ENCODE assay signal across 18 cellular contexts in the genomic region with DNA sequence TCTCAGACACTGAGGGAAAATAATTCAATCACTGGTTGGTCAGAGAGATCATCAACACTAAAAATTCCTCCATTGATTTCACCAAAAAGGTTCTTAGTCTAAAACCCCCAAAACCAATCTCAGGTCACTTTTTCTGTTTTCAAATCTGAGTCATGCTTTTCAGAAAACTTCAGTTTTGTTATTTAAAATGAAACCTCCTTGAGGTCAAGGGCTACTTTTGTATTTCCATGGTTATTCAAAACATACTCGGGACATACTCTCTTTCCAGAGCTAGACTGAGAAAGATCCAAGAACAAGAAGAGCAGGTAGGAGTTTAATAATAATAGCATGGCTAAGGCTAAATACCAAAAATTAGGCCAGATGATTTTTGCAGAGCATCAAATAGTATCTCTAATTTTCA.
A peak's percentile ranks its signal among the peaks of the same experiment; 100 is the strongest.
DNase-seq lines count a peak whose midpoint lies in the region; ATAC-seq and TF ChIP-seq lines count a peak whose summit lies in the region.
"Had no signal": no experiment of that assay in that cellular context is flagged by ENCODE, and none has a peak within 500 bp of the region (broad histone marks: within the 10 kb centered on the region; RNA-seq: fewer than 3 reads in every experiment).

No MANE protein-coding gene starts in this region.

- H3K4me3 ChIP-seq in OCI-LY3 (ENCODE audit: low read length) (no peak overlapping the region), sigmoid colon (no peak overlapping the region)
- H3K4me3 ChIP-seq: Peyer's patch, SK-N-MC had no signal

- 84 to 92% methylated on average over 1 of the region's 1 CpG for WGBS in sigmoid colon, 2 donors

- H4K20me1 ChIP-seq in OCI-LY3 (ENCODE audit: insufficient read depth, low read length): no peaks in the 10 kb centered on the region

- TF ChIP-seq EP300 in sigmoid colon (IDR thresholded peaks at IDR 0.05): no peak

- peaks cover 14% of the 10 kb centered on the region for H3K27me3 ChIP-seq in OCI-LY3 (ENCODE audit: low read depth, low read length)
- H3K27me3 ChIP-seq in sigmoid colon: no peaks in the 10 kb centered on the region
- H3K27me3 ChIP-seq: Peyer's patch had no signal

- TF ChIP-seq CTCF in OCI-LY3 (IDR thresholded peaks at IDR 0.05; ENCODE audit: low read depth, low read length) (no peak), sigmoid colon (IDR thresholded peaks at IDR 0.05) (no peak)

- intact Hi-C loops in sigmoid colon (cut with DNase I): no loop called here

- H2AFZ ChIP-seq in OCI-LY3 (ENCODE audit: low read depth, low read length): no peak overlapping the region

- H3K4me2 ChIP-seq in OCI-LY3 (ENCODE audit: low read length): peak overlapping the region; percentile 52

- H3K4me1 ChIP-seq in OCI-LY3 (ENCODE audit: low read length) (peaks cover 71% of the 10 kb centered on the region), sigmoid colon (no peaks in the 10 kb centered on the region)
- H3K4me1 ChIP-seq: Peyer's patch had no signal

- no peak for TF ChIP-seq POLR2A in sigmoid colon (IDR thresholded peaks at IDR 0.05)

- H3K36me3 ChIP-seq in OCI-LY3 (replicated peaks; ENCODE audit: low read depth, low read length) (no peaks in the 10 kb centered on the region), sigmoid colon (no peaks in the 10 kb centered on the region)
- H3K36me3 ChIP-seq: Peyer's patch had no signal

- DNase-seq in iris pigment epithelial cell (ENCODE audit: low read depth) (peak; percentile 4), sigmoid colon (no peak), DMS79 (lab: John Stamatoyannopoulos, UW) (no peak), NCI-H524 (lab: John Stamatoyannopoulos, UW) (no peak)
- DNase-seq: DND-41, Kasumi-1, MM.1S, NCI-H1092, NCI-H1436 treated with DMSO at 0.1 percent for 48 hours, NCI-H2029, NCI-H69, Peyer's patch, SHP77 had no signal

- ATAC-seq in GM21529 (IDR thresholded peaks at IDR 0.05; ENCODE audit: unreplicated experiment): peak; percentile 45
- ATAC-seq in HG03135 (IDR thresholded peaks at IDR 0.05; ENCODE audit: unreplicated experiment): no peak

- H3K9me3 ChIP-seq in OCI-LY3 (ENCODE audit: insufficient read depth, low read length) (no peaks in the 10 kb centered on the region), sigmoid colon (no peaks in the 10 kb centered on the region)
- H3K9me3 ChIP-seq: Peyer's patch had no signal

- H3K27ac ChIP-seq in OCI-LY3 (ENCODE audit: low read length) (no peak overlapping the region), sigmoid colon (no peak overlapping the region)
- H3K27ac ChIP-seq: HL-60, Peyer's patch, SK-N-MC had no signal

- no peak overlapping the region for H3K9ac ChIP-seq in OCI-LY3 (ENCODE audit: low read length)

- H3K79me2 ChIP-seq in OCI-LY3 (ENCODE audit: low read length): no peaks in the 10 kb centered on the region
